Comparison of ENCODE assay signal across 8 cellular contexts in the genomic region with DNA sequence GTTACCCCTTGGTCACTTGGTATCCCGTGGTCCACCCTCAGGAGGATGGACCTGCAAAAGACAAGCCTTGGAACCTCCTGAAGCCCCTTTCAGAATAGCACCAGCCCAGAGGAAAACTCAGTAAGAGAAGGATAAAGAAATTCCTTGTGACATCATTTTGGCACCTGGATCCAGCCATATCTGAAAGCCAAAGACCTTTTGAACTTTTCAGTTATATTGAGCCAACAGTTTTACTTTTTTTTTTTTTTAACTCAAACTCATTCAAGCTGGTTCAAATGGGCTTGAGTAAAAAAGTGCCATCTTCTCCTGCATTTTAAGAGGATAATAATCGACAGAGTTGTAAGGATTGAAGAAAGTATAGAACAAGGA. TPM values are rescaled to one million over a fixed set of nuclear protein-coding genes. Genes with fewer than 3 reads are reported as not detected.
"Had no signal": no experiment of that assay in that cellular context is flagged by ENCODE, and none has a peak within 500 bp of the region (broad histone marks: within the 10 kb centered on the region; RNA-seq: fewer than 3 reads in every experiment).

No MANE protein-coding gene starts in this region.

- DNase-seq: GDM1, GF-D8 had no signal

- FAIRE-seq: G401.6, GM12878, GM12892, GM18507, GM19239 had no signal

- H3K4me3 ChIP-seq: GM12878 had no signal

- ATAC-seq: GM12878 had no signal

RNA-seq across cellular contexts. Expression of a gene that starts 50.3 kb away (rescaled TPM):
- total RNA-seq: G401 had no signal
